Comparison of ENCODE assay signal across 1 cellular context in genomic region chr14:102629700-102630365, GRCh38.
TF ChIP-seq lines count a peak whose summit lies in the region.

No MANE protein-coding gene starts in this region.

TF ChIP-seq in IMR-90, 13 proteins besides CTCF, POLR2A, EP300 and RAD21:
- TF ChIP-seq RCOR1 (IDR thresholded peaks at IDR 0.05; ENCODE audit: insufficient replicate concordance, low read length) (no peak), MAFK (IDR thresholded peaks at IDR 0.05; ENCODE audit: low read depth, low read length) (no peak), MAZ (IDR thresholded peaks at IDR 0.05; ENCODE audit: borderline replicate concordance, low read depth, low read length) (no peak), FOS (IDR thresholded peaks at IDR 0.05; ENCODE audit: low read depth, low read length) (no peak), SMC3 (IDR thresholded peaks at IDR 0.05; ENCODE audit: low read depth, low read length) (no peak)
TF ChIP-seq in IMR-90: peak in this region for 0.
